In the genomic region with DNA sequence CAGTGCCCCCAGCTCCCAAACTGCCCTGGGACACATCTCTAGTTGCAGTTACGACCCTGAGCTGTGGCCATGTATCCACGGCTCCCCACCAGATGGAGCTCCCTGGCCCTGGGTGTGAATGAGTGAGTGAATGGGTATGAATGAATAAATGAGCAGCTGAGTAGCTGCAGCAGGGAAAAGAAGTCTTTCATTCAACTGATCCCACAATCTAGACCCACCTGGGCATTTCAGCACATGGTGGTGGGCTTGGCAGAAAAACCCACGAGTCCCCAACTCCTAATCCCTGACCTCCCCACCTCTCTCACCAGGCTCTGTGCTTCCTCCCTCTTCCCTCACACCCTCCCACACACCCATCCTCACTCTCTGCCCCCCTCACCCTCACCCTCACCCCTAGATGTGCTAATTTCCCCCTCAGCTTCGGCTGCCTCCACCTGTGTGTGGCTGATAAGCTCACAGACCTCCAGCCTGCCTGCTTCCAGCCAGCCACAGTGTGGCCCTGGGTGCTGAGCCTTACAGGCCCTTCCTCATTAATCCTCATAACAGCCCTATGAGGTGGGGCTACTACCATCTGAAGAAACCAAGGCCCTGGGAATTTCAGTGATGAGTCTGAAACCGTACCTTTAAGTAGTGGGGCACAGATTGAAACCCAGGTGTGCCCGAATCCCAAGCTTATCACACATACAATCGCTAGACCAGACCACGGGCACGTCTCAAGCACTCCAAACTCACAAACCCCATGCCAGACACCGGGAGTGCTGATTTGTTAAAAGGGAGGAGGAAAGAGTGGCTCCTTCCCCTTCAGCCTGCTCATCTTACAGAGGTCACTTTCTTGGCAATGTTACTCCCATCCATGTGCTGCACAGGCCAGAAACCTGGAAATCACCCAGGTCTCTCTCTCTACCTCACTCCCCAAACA, we compare ENCODE assay signal across 9 cellular contexts. TPM values are rescaled to one million over a fixed set of nuclear protein-coding genes. Genes with fewer than 3 reads are reported as not detected.
DNase-seq lines count a peak whose midpoint lies in the region; ATAC-seq, FAIRE-seq and TF ChIP-seq lines count a peak whose summit lies in the region.
"Had no signal": no experiment of that assay in that cellular context is flagged by ENCODE, and none has a peak within 500 bp of the region (broad histone marks: within the 10 kb centered on the region; RNA-seq: fewer than 3 reads in every experiment).

No MANE protein-coding gene starts in this region.

- H3K27ac ChIP-seq in keratinocyte (ENCODE audit: control insufficient read depth, insufficient read depth, low read length) (no peak overlapping the region), A673 (ENCODE audit: low read depth, low read length, poor library complexity, severe bottlenecking) (no peak overlapping the region)

- H3K27me3 ChIP-seq in keratinocyte (ENCODE audit: control insufficient read depth, extremely low read depth, insufficient read depth, low read length) (no peaks in the 10 kb centered on the region), A673 (replicated peaks; ENCODE audit: insufficient read depth, low read depth, low read length, poor library complexity) (no peaks in the 10 kb centered on the region)

- H3K4me2 ChIP-seq in keratinocyte (ENCODE audit: control insufficient read depth, extremely low read depth, insufficient read depth, low read depth, low read length) = no peak overlapping the region

- no TSS peak for BruUV-seq in A673 (replicated peaks; lab: Mats Ljungman, UMichigan)

- TF ChIP-seq CTCF in HFF-Myc (IDR thresholded peaks at IDR 0.05; ENCODE audit: low read depth, low read length, missing control alignments) (peak; percentile 36), keratinocyte (optimal IDR thresholded peaks at IDR 0.05 in 1 of 3, IDR thresholded peaks at IDR 0.05 in 1 of 3, conservative IDR thresholded peaks at IDR 0.05 in 1 of 3; ENCODE audit: extremely low read depth in 1 of 3, insufficient read depth in 2 of 3, low read length in 3 of 3) (peak; percentile 14 to 57 (median 18)), A673 (conservative IDR thresholded peaks at IDR 0.05; ENCODE audit: low read depth, low read length) (no peak)

- no peak for ATAC-seq in GM21723 (IDR thresholded peaks at IDR 0.05; ENCODE audit: unreplicated experiment)
- ATAC-seq in GM21786 (IDR thresholded peaks at IDR 0.05; ENCODE audit: unreplicated experiment) = no peak

- no peaks in the 10 kb centered on the region for H4K20me1 ChIP-seq in keratinocyte (ENCODE audit: control insufficient read depth, extremely low read depth, insufficient read depth, low read length)

- H3K79me2 ChIP-seq in keratinocyte (ENCODE audit: control insufficient read depth, insufficient read depth, low read length) = peaks cover 27% of the 10 kb centered on the region

- no peak overlapping the region for H3K9ac ChIP-seq in keratinocyte (ENCODE audit: control insufficient read depth, extremely low read depth, insufficient read depth, low read length)

- dilution Hi-C loops in keratinocyte (cut with MboI; ENCODE audit: extremely low pct_ligation_motif_present, low sequenced_read_pairs) = no loop called here

- H3K9me1 ChIP-seq in keratinocyte (ENCODE audit: control insufficient read depth, extremely low read depth, insufficient read depth, low read length) = no peaks in the 10 kb centered on the region

- FAIRE-seq in keratinocyte (lab: Jason Lieb, UNC) = no peak

- H3K4me1 ChIP-seq in keratinocyte (ENCODE audit: control insufficient read depth, extremely low read depth, insufficient read depth, low read length) = peaks cover 14% of the 10 kb centered on the region
- peaks cover 4% of the 10 kb centered on the region for H3K4me1 ChIP-seq in A673 (ENCODE audit: insufficient read depth, low read length, poor library complexity, severe bottlenecking)

- CTCF ChIA-PET in A673 (lab: Charles Lee) = interaction anchor here (0.6 to 0.9 kb wide), 2 partner anchors 231 to 503 kb away, joined by 3 to 5 read pairs; no protein-coding TSS in a partner anchor

- POLR2A ChIA-PET in A673 (lab: Charles Lee; ENCODE audit: low non-redundant PET) = no interaction called here

- intact Hi-C loops in A673 (cut with micrococcal nuclease; ENCODE audit: unreplicated experiment) = no loop called here

- H2AFZ ChIP-seq in keratinocyte (ENCODE audit: control insufficient read depth, low read length) = no peak overlapping the region

- peak; percentile 61 for DNase-seq in AG20443 (ENCODE audit: low spot score)
- peak; percentile 78 for DNase-seq in HFF-Myc (ENCODE audit: extremely low read depth, low read depth)
- DNase-seq in astrocyte of the hippocampus (ENCODE audit: low read depth, low spot score) = peak; percentile 35
- DNase-seq in keratinocyte (ENCODE audit: low read depth, low spot score) = no peak
- DNase-seq in A673 (ENCODE audit: low spot score) = no peak
- DNase-seq in CD1c-positive myeloid dendritic cell (ENCODE audit: extremely low spot score) = no peak
- DNase-seq: activated naive CD4-positive, alpha-beta T cell treated with Interleukin-2 at 50 U/mL for 16 hours had no signal

- H3K4me3 ChIP-seq in HFF-Myc (replicated peaks; ENCODE audit: low read depth, low read length) (no peak overlapping the region), keratinocyte (ENCODE audit: control insufficient read depth in 2 of 3, extremely low read depth in 1 of 3, insufficient read depth in 2 of 3, low read depth in 1 of 3, low read length in 3 of 3) (no peak overlapping the region), A673 (ENCODE audit: low read depth, low read length, poor library complexity, severe bottlenecking) (no peak overlapping the region)

- H3K36me3 ChIP-seq in keratinocyte (ENCODE audit: control insufficient read depth in 2 of 2, extremely low read depth in 1 of 2, insufficient read depth in 2 of 2, low read length in 2 of 2) (peaks cover 5 to 7% of the 10 kb centered on the region in 2 experiments), A673 (ENCODE audit: insufficient read depth, low read length, poor library complexity, severe bottlenecking) (no peaks in the 10 kb centered on the region)

- H3K9me3 ChIP-seq in keratinocyte (ENCODE audit: control insufficient read depth, low read depth, low read length) (no peaks in the 10 kb centered on the region), A673 (ENCODE audit: low read depth, low read length, poor library complexity, severe bottlenecking) (no peaks in the 10 kb centered on the region)

RNA-seq across cellular contexts. Expression of a gene that starts 2.2 kb away (rescaled TPM):
- 263 to 429 TPM (median 268 TPM) in 3 replicates for polyA plus RNA-seq in keratinocyte
- polyA plus RNA-seq in keratinocyte (2011; ENCODE audit: low read depth) = 107 TPM
- polyA plus RNA-seq in keratinocyte (2011; cell fraction: cytosol; rRNA removed) = 342 and 421 TPM in 2 replicates
- polyA plus RNA-seq in keratinocyte (2011; cell fraction: nucleus; rRNA removed) = 115 and 151 TPM in 2 replicates
- polyA plus RNA-seq in keratinocyte (2012; ENCODE audit: low replicate concordance) = 283 and 576 TPM in 2 replicates
- polyA minus RNA-seq in keratinocyte = 59.0 to 128 TPM (median 113 TPM) in 3 replicates
- 125 TPM for polyA minus RNA-seq in keratinocyte (2011; cell fraction: cytosol; rRNA and poly(A)+ RNA removed)
- polyA minus RNA-seq in keratinocyte (2011; cell fraction: nucleus; rRNA and poly(A)+ RNA removed) = 20.6 and 23.4 TPM in 2 replicates
- total RNA-seq in A673 (2021) = 148 and 152 TPM in 2 replicates

RNA-seq across cellular contexts. Expression of a gene that starts 30.2 kb away (rescaled TPM):
- polyA plus RNA-seq in keratinocyte = 0.03 to 0.15 TPM (median 0.06 TPM) in 3 replicates
- 0.20 TPM for polyA plus RNA-seq in keratinocyte (2011; ENCODE audit: low read depth)
- polyA plus RNA-seq in keratinocyte (2011; cell fraction: cytosol; rRNA removed) = 0.07 and 0.17 TPM in 2 replicates
- 0.33 and 0.43 TPM in 2 replicates for polyA plus RNA-seq in keratinocyte (2011; cell fraction: nucleus; rRNA removed)
- polyA plus RNA-seq in keratinocyte (2012; ENCODE audit: low replicate concordance) = 0.46 and 0.71 TPM in 2 replicates
- polyA minus RNA-seq in keratinocyte = 0.26 to 2.0 TPM (median 0.33 TPM) in 3 replicates
- polyA minus RNA-seq in keratinocyte (2011; cell fraction: cytosol; rRNA and poly(A)+ RNA removed) = 1.2 TPM
- 1.6 and 1.8 TPM in 2 replicates for polyA minus RNA-seq in keratinocyte (2011; cell fraction: nucleus; rRNA and poly(A)+ RNA removed)
- total RNA-seq in A673 (2021) = 6.5 and 7.8 TPM in 2 replicates

RNA-seq across cellular contexts. Expression of a gene that starts 50.1 kb away (rescaled TPM):
- 0.03 to 0.17 TPM in 2 of 3 replicates, not detected in the other for polyA plus RNA-seq in keratinocyte
- polyA plus RNA-seq in keratinocyte (2011; ENCODE audit: low read depth) = not detected
- 0.04 and 0.08 TPM in 2 replicates for polyA plus RNA-seq in keratinocyte (2011; cell fraction: cytosol; rRNA removed)
- 0.25 and 0.28 TPM in 2 replicates for polyA plus RNA-seq in keratinocyte (2011; cell fraction: nucleus; rRNA removed)
- 0.14 and 0.17 TPM in 2 replicates for polyA plus RNA-seq in keratinocyte (2012; ENCODE audit: low replicate concordance)
- polyA minus RNA-seq in keratinocyte = 0.13 TPM in 1 of 3 replicates, not detected in the others
- not detected for polyA minus RNA-seq in keratinocyte (2011; cell fraction: cytosol; rRNA and poly(A)+ RNA removed)
- polyA minus RNA-seq in keratinocyte (2011; cell fraction: nucleus; rRNA and poly(A)+ RNA removed) = not detected in 2 replicates
- total RNA-seq in A673 (2021) = not detected in 2 replicates

Comparison
In these comparisons a context has a peak if more than half of its experiments do, and no peak if none do; other contexts are left out.
1. DNase-seq: peak in AG20443 (single experiment), HFF-Myc (single experiment) and astrocyte of the hippocampus (single experiment); none in keratinocyte (single experiment), A673 (single experiment) and CD1c-positive myeloid dendritic cell (single experiment).